In genomic region chr2:54965425-54965824, GRCh38 we compare ENCODE assay signal across 17 cellular contexts.
DNase-seq lines count a peak whose midpoint lies in the region; ATAC-seq, FAIRE-seq and TF ChIP-seq lines count a peak whose summit lies in the region.
"Had no signal": no experiment of that assay in that cellular context is flagged by ENCODE, and none has a peak within 500 bp of the region (broad histone marks: within the 10 kb centered on the region; RNA-seq: fewer than 3 reads in every experiment).

No MANE protein-coding gene starts in this region.

- H3K9ac ChIP-seq in MM.1S (ENCODE audit: low read length) (no peak overlapping the region), astrocyte (ENCODE audit: low read length) (no peak overlapping the region)

- CTCF ChIA-PET in CD8-positive, alpha-beta memory T cell (lab: Charles Lee) = interaction anchor here (0.8 kb wide), 1 partner anchor 24 kb away, joined by 3 read pairs; no protein-coding TSS in a partner anchor

- in situ Hi-C loops in KBM-7 (cut with MboI; ENCODE audit: low pct_unique_long_range_greater_than_20kb, low sequenced_read_pairs) = no loop called here

- H3K79me2 ChIP-seq in MM.1S (ENCODE audit: low read length) (no peaks in the 10 kb centered on the region), astrocyte (ENCODE audit: insufficient read depth, low read length) (peaks cover 22% of the 10 kb centered on the region)

- peaks cover 36 to 48% (median 45%) of the 10 kb centered on the region in 3 donors for H3K4me1 Mint-ChIP-seq in CD8-positive, alpha-beta memory T cell
- peaks cover 26% of the 10 kb centered on the region for H3K4me1 Mint-ChIP-seq in astrocyte (ENCODE audit: low read depth, unreplicated experiment)
- H3K4me1 Mint-ChIP-seq in naive thymus-derived CD8-positive, alpha-beta T cell = peaks cover 21 to 27% (median 22%) of the 10 kb centered on the region in 4 donors

- no peaks in the 10 kb centered on the region for H3K36me3 ChIP-seq in CD8-positive, alpha-beta memory T cell (ENCODE audit: insufficient read depth, low read length)
- no peaks in the 10 kb centered on the region for H3K36me3 ChIP-seq in MM.1S (replicated peaks; ENCODE audit: insufficient read depth, low read length)
- peaks cover 17% of the 10 kb centered on the region for H3K36me3 ChIP-seq in astrocyte (ENCODE audit: insufficient read depth, low read length)
- H3K36me3 ChIP-seq in MG63 = peaks cover 48% of the 10 kb centered on the region

- H2AFZ ChIP-seq in MM.1S (ENCODE audit: low read length) = no peak overlapping the region
- no peak overlapping the region for H2AFZ ChIP-seq in astrocyte (ENCODE audit: low read depth, low read length)

- DNase-seq in CD8-positive, alpha-beta memory T cell = no peak
- DNase-seq in MM.1S (no peak), astrocyte (ENCODE audit: low read depth) (no peak), KBM-7 (no peak), MG63 (no peak)
- DNase-seq in naive thymus-derived CD8-positive, alpha-beta T cell = no peak
- no peak for DNase-seq in stimulated activated CD4-positive, alpha-beta T cell treated with anti-CD3 and anti-CD28 coated beads, Interleukin-2, amount 100 ng/mL, for 24 hours
- DNase-seq: activated CD4-positive, alpha-beta T cell treated with anti-CD3 and anti-CD28 coated beads for 4 hours; activated naive CD4-positive, alpha-beta T cell treated with anti-CD3 and anti-CD28 coated beads, Interleukin-2, amount 10 ng/mL, durations not matched to agents 7 days and 5 days; central memory CD4-positive, alpha-beta T cell; left colon; midbrain; NCI-H1105 treated with DMSO at 0.1 percent for 48 hours; NCI-H446 treated with DMSO at 0.1 percent for 48 hours; spleen; stimulated activated CD4-positive, alpha-beta T cell treated with anti-CD3 and anti-CD28 coated beads, Interleukin-4, amount 100 ng/mL, for 4 hours; stomach had no signal

- peak overlapping the region; percentile 72; the same call in 1 of the 2 replicates for H3K4me2 ChIP-seq in MM.1S (ENCODE audit: low read depth, low read length)
- H3K4me2 ChIP-seq in astrocyte (ENCODE audit: low read length) = no peak overlapping the region

- H3K27me3 ChIP-seq in CD8-positive, alpha-beta memory T cell (ENCODE audit: insufficient read depth, low read length, poor library complexity, severe bottlenecking) = no peaks in the 10 kb centered on the region
- no peaks in the 10 kb centered on the region for H3K27me3 ChIP-seq in MM.1S (replicated peaks; ENCODE audit: insufficient read depth, low read length)
- no peaks in the 10 kb centered on the region for H3K27me3 ChIP-seq in astrocyte (ENCODE audit: insufficient read depth, low read length)
- no peaks in the 10 kb centered on the region for H3K27me3 ChIP-seq in MG63
- H3K27me3 ChIP-seq: spleen, stomach had no signal

- POLR2A ChIA-PET in CD8-positive, alpha-beta memory T cell (lab: Charles Lee) = no interaction called here
- POLR2A ChIA-PET in naive thymus-derived CD8-positive, alpha-beta T cell (lab: Charles Lee) = interaction anchor here (0.6 to 1.0 kb wide), 2 partner anchors 26 to 304 kb away, joined by 3 read pairs; no protein-coding TSS in a partner anchor

- TF ChIP-seq CTCF in MM.1S (IDR thresholded peaks at IDR 0.05; ENCODE audit: low read length) = no peak
- no peak for TF ChIP-seq CTCF in astrocyte (IDR thresholded peaks at IDR 0.05; ENCODE audit: insufficient read depth, low read depth, low read length)

- peaks cover 27% of the 10 kb centered on the region for H3K4me1 ChIP-seq in CD8-positive, alpha-beta memory T cell (ENCODE audit: insufficient read depth, low read length)
- H3K4me1 ChIP-seq in MM.1S (ENCODE audit: low read length) (peaks cover 21% of the 10 kb centered on the region), astrocyte (ENCODE audit: insufficient read depth, low read length) (no peaks in the 10 kb centered on the region)

- no peaks in the 10 kb centered on the region for H3K9me3 ChIP-seq in CD8-positive, alpha-beta memory T cell (ENCODE audit: low read length)
- H3K9me3 ChIP-seq in MM.1S (replicated peaks; ENCODE audit: insufficient read depth, low read length) = no peaks in the 10 kb centered on the region
- H3K9me3 ChIP-seq in astrocyte (ENCODE audit: insufficient read depth, low read depth, low read length) = no peaks in the 10 kb centered on the region
- H3K9me3 ChIP-seq in MG63 = no peaks in the 10 kb centered on the region
- H3K9me3 ChIP-seq: spleen, stomach had no signal

- H3K4me3 ChIP-seq in CD8-positive, alpha-beta memory T cell (ENCODE audit: low read length) = peak overlapping the region; percentile 8
- no peak overlapping the region for H3K4me3 ChIP-seq in MM.1S (ENCODE audit: low read length)
- no peak overlapping the region for H3K4me3 ChIP-seq in astrocyte (ENCODE audit: insufficient read depth, low read depth, low read length)
- H3K4me3 ChIP-seq in MG63 = no peak overlapping the region
- H3K4me3 ChIP-seq: spleen, stomach had no signal

- peak overlapping the region in 4 of 8 donors; percentile 52 to 79 (median 58) for H3K27ac Mint-ChIP-seq in CD8-positive, alpha-beta memory T cell
- H3K27ac Mint-ChIP-seq in astrocyte (ENCODE audit: unreplicated experiment) = peak overlapping the region; percentile 34
- H3K27ac Mint-ChIP-seq in naive thymus-derived CD8-positive, alpha-beta T cell = peak overlapping the region in 6 of 10 donors; percentile 12 to 87 (median 78)
- H3K27ac Mint-ChIP-seq: activated naive CD4-positive, alpha-beta T cell treated with anti-CD3 and anti-CD28 coated beads, Interleukin-2, amount 10 ng/mL, durations not matched to agents 7 days and 5 days had no signal

- H3K9me2 ChIP-seq in MM.1S (replicated peaks; ENCODE audit: insufficient read depth, low read length) = no peaks in the 10 kb centered on the region

- H3K27ac ChIP-seq in CD8-positive, alpha-beta memory T cell (ENCODE audit: low read depth, low read length) = no peak overlapping the region
- no peak overlapping the region; the same call in 1 of the 2 replicates for H3K27ac ChIP-seq in MM.1S (ENCODE audit: low read length)
- no peak overlapping the region for H3K27ac ChIP-seq in astrocyte (ENCODE audit: low read depth, low read length)
- H3K27ac ChIP-seq: stomach had no signal

- peaks cover 15% of the 10 kb centered on the region for H3F3A ChIP-seq in MM.1S (ENCODE audit: insufficient read depth, low read length)

- peaks cover 4 to 29% (median 10%) of the 10 kb centered on the region in 3 donors for H3K36me3 Mint-ChIP-seq in CD8-positive, alpha-beta memory T cell
- peaks cover 33% of the 10 kb centered on the region for H3K36me3 Mint-ChIP-seq in astrocyte (ENCODE audit: low read depth, unreplicated experiment)
- H3K36me3 Mint-ChIP-seq in naive thymus-derived CD8-positive, alpha-beta T cell = peaks cover 19 to 27% (median 22%) of the 10 kb centered on the region in 3 donors

- no peak for ATAC-seq in naive thymus-derived CD8-positive, alpha-beta T cell

- peak overlapping the region in 5 of 7 donors; percentile 2 to 63 (median 45) for H3K4me3 Mint-ChIP-seq in CD8-positive, alpha-beta memory T cell
- no peak overlapping the region for H3K4me3 Mint-ChIP-seq in astrocyte (ENCODE audit: unreplicated experiment)
- peak overlapping the region in 5 of 10 donors; percentile 2 to 67 (median 63) for H3K4me3 Mint-ChIP-seq in naive thymus-derived CD8-positive, alpha-beta T cell
- H3K4me3 Mint-ChIP-seq: activated naive CD4-positive, alpha-beta T cell treated with anti-CD3 and anti-CD28 coated beads, Interleukin-2, amount 10 ng/mL, durations not matched to agents 7 days and 5 days had no signal

- no peak for FAIRE-seq in astrocyte (lab: Jason Lieb, UNC)

- H4K20me1 ChIP-seq in MM.1S (ENCODE audit: insufficient read depth, low read length) (no peaks in the 10 kb centered on the region), astrocyte (ENCODE audit: insufficient read depth, low read length) (peaks cover 46% of the 10 kb centered on the region)

- H3K27me3 Mint-ChIP-seq in CD8-positive, alpha-beta memory T cell = no peaks in the 10 kb centered on the region
- no peaks in the 10 kb centered on the region for H3K27me3 Mint-ChIP-seq in astrocyte (ENCODE audit: low read depth, unreplicated experiment)
- no peaks in the 10 kb centered on the region for H3K27me3 Mint-ChIP-seq in naive thymus-derived CD8-positive, alpha-beta T cell
- H3K27me3 Mint-ChIP-seq: activated naive CD4-positive, alpha-beta T cell treated with anti-CD3 and anti-CD28 coated beads, Interleukin-2, amount 10 ng/mL, durations not matched to agents 7 days and 5 days had no signal

- no peaks in the 10 kb centered on the region for H3K9me3 Mint-ChIP-seq in CD8-positive, alpha-beta memory T cell
- H3K9me3 Mint-ChIP-seq in astrocyte (ENCODE audit: unreplicated experiment) = peaks cover 2% of the 10 kb centered on the region
- peaks cover 0 to 9% (median 0%) of the 10 kb centered on the region in 9 donors for H3K9me3 Mint-ChIP-seq in naive thymus-derived CD8-positive, alpha-beta T cell
